9 cellular contexts compared by ENCODE assay signal in genomic region chr21:44353200-44353970, GRCh38. TPM values are rescaled to one million over a fixed set of nuclear protein-coding genes. Genes with fewer than 3 reads are reported as not detected.
A peak's percentile ranks its signal among the peaks of the same experiment; 100 is the strongest.
DNase-seq lines count a peak whose midpoint lies in the region; ATAC-seq, FAIRE-seq and TF ChIP-seq lines count a peak whose summit lies in the region.
"Had no signal": no experiment of that assay in that cellular context is flagged by ENCODE, and none has a peak within 500 bp of the region (broad histone marks: within the 10 kb centered on the region; RNA-seq: fewer than 3 reads in every experiment).

TRPM2 (plus strand) TSS chr21:44353621; CDS start chr21:44353701, 80 bp downstream.

- H3K9me3 Mint-ChIP-seq in activated T-cell treated with anti-CD3 and anti-CD28 coated beads, Interleukin-2, amount 50 U/mL, for 24 hours: no peaks in the 10 kb centered on the region
- no peaks in the 10 kb centered on the region for H3K9me3 Mint-ChIP-seq in progenitor cell of endocrine pancreas (ENCODE audit: low read depth)

- H4K20me1 ChIP-seq in DND-41 (ENCODE audit: insufficient read depth, low read length): no peaks in the 10 kb centered on the region

- WGBS in aorta, 2 donors: 74 to 76% methylated on average over 21 of the region's 21 CpGs

- no peaks in the 10 kb centered on the region for H3K9me3 ChIP-seq in DND-41 (ENCODE audit: insufficient read depth, low read length, severe bottlenecking)
- no peaks in the 10 kb centered on the region for H3K9me3 ChIP-seq in kidney (ENCODE audit: control insufficient read depth in 1 of 2, low read length in 2 of 2)
- no peaks in the 10 kb centered on the region for H3K9me3 ChIP-seq in aorta (ENCODE audit: control insufficient read depth, low read length)

- intact Hi-C loops in kidney (cut with DNase I): no loop called here
- intact Hi-C loops in aorta (cut with DNase I): no loop called here

- H3K27ac Mint-ChIP-seq in activated T-cell treated with anti-CD3 and anti-CD28 coated beads, Interleukin-2, amount 50 U/mL, for 24 hours: peak within 1 kb of the TSS; percentile 88
- H3K27ac Mint-ChIP-seq in progenitor cell of endocrine pancreas: no peak within 1 kb of the TSS

- ATAC-seq in DND-41 (ENCODE audit: insufficient read depth, low read depth) (peak; percentile 85), HG03108 (IDR thresholded peaks at IDR 0.05; ENCODE audit: unreplicated experiment) (peak; percentile 42), aorta (ENCODE audit: low FRiP score) (peak; percentile 58), HG03520 (IDR thresholded peaks at IDR 0.05; ENCODE audit: unreplicated experiment) (no peak), HG03439 (IDR thresholded peaks at IDR 0.05; ENCODE audit: unreplicated experiment) (no peak)

- H3K36me3 ChIP-seq in DND-41 (ENCODE audit: insufficient read depth, low read length) (no peaks in the 10 kb centered on the region), kidney (ENCODE audit: control insufficient read depth in 1 of 2, insufficient read depth in 2 of 2, low read length in 2 of 2) (no peaks in the 10 kb centered on the region), aorta (ENCODE audit: control insufficient read depth in 1 of 2, insufficient read depth in 2 of 2, low read length in 1 of 2) (no peaks in the 10 kb centered on the region)

- no peak for FAIRE-seq in kidney (lab: Jason Lieb, UNC)
- FAIRE-seq: H1 had no signal

- DNase-seq in DND-41 (peak; percentile 83), kidney (peak; percentile 78), aorta (peak; percentile 79 to 82), progenitor cell of endocrine pancreas (ENCODE audit: low spot score, unreplicated experiment) (no peak)
- DNase-seq in activated T-cell treated with anti-CD3 and anti-CD28 coated beads, Interleukin-2, amount 50 U/mL, for 24 hours: peak; percentile 75

- H3K27ac ChIP-seq in DND-41 (ENCODE audit: low read length): peak within 1 kb of the TSS; percentile 77
- no peak within 1 kb of the TSS for H3K27ac ChIP-seq in kidney (ENCODE audit: low read depth in 2 of 2, low read length in 2 of 2)
- no peak within 1 kb of the TSS for H3K27ac ChIP-seq in aorta (ENCODE audit: low read depth in 1 of 2, low read length in 2 of 2)

- peak within 1 kb of the TSS; percentile 36; the same call in 1 of the 2 replicates for H2AFZ ChIP-seq in DND-41 (ENCODE audit: low read depth, low read length)

- peak within 1 kb of the TSS; percentile 85 for H3K4me3 Mint-ChIP-seq in activated T-cell treated with anti-CD3 and anti-CD28 coated beads, Interleukin-2, amount 50 U/mL, for 24 hours
- H3K4me3 Mint-ChIP-seq in progenitor cell of endocrine pancreas (ENCODE audit: low read depth): no peak within 1 kb of the TSS

- peak within 1 kb of the TSS; percentile 48 for H3K4me2 ChIP-seq in DND-41 (ENCODE audit: insufficient read depth, low read length)

- TF ChIP-seq CTCF in DND-41 (IDR thresholded peaks at IDR 0.05; ENCODE audit: borderline replicate concordance, extremely low read depth, low read length, poor library complexity, severe bottlenecking) (no peak), kidney (IDR thresholded peaks at IDR 0.05; ENCODE audit: borderline replicate concordance, extremely low read depth, insufficient read depth) (no peak), progenitor cell of endocrine pancreas (IDR thresholded peaks at IDR 0.05; ENCODE audit: unreplicated experiment) (no peak)

- peak within 1 kb of the TSS in 1 of 2 experiments; percentile 27; a peak in 2 of 4 replicates for H3K4me3 ChIP-seq in DND-41 (ENCODE audit: low read depth in 1 of 2, low read length in 2 of 2)
- H3K4me3 ChIP-seq in kidney (ENCODE audit: low read length in 2 of 2): no peak within 1 kb of the TSS
- H3K4me3 ChIP-seq in aorta (ENCODE audit: low read length in 2 of 2): no peak within 1 kb of the TSS

- H3K4me1 ChIP-seq in DND-41 (ENCODE audit: insufficient read depth, low read length) (peaks cover 45% of the 10 kb centered on the region), kidney (ENCODE audit: control insufficient read depth in 1 of 2, insufficient read depth in 1 of 2, low read depth in 1 of 2, low read length in 2 of 2) (no peaks in the 10 kb centered on the region), aorta (ENCODE audit: control insufficient read depth in 1 of 2, insufficient read depth in 2 of 2, low read length in 2 of 2) (no peaks in the 10 kb centered on the region)

- H3K27me3 Mint-ChIP-seq in activated T-cell treated with anti-CD3 and anti-CD28 coated beads, Interleukin-2, amount 50 U/mL, for 24 hours: peaks cover 15% of the 10 kb centered on the region
- H3K27me3 Mint-ChIP-seq in progenitor cell of endocrine pancreas: no peaks in the 10 kb centered on the region

- H3K36me3 Mint-ChIP-seq in activated T-cell treated with anti-CD3 and anti-CD28 coated beads, Interleukin-2, amount 50 U/mL, for 24 hours (ENCODE audit: low read depth): peaks cover 47% of the 10 kb centered on the region
- no peaks in the 10 kb centered on the region for H3K36me3 Mint-ChIP-seq in progenitor cell of endocrine pancreas (ENCODE audit: insufficient read depth)

- H3K4me1 Mint-ChIP-seq in activated T-cell treated with anti-CD3 and anti-CD28 coated beads, Interleukin-2, amount 50 U/mL, for 24 hours (ENCODE audit: low read depth): peaks cover 55% of the 10 kb centered on the region
- H3K4me1 Mint-ChIP-seq in progenitor cell of endocrine pancreas (ENCODE audit: low read depth): no peaks in the 10 kb centered on the region

- H3K27me3 ChIP-seq in DND-41 (ENCODE audit: insufficient read depth, low read length, poor library complexity) (no peaks in the 10 kb centered on the region), aorta (ENCODE audit: control insufficient read depth in 1 of 2, insufficient read depth in 2 of 2, low read length in 1 of 2) (no peaks in the 10 kb centered on the region)

- H3K9ac ChIP-seq in DND-41 (ENCODE audit: low read depth, low read length) (peak within 1 kb of the TSS; percentile 28), kidney (ENCODE audit: low read length in 2 of 2) (no peak within 1 kb of the TSS)

- H3K79me2 ChIP-seq in DND-41 (ENCODE audit: insufficient read depth, low read length): no peaks in the 10 kb centered on the region

RNA-seq across cellular contexts. Expression of gene TRPM2, which starts in this region (rescaled TPM):
- total RNA-seq in kidney: 11.5 TPM
- polyA plus RNA-seq in kidney (ENCODE audit: insufficient read depth, low read depth, low replicate concordance): 2.0 TPM
- total RNA-seq in aorta: 10 to 100 TPM in 1 of 2 donors, 1 to 10 TPM in 1; 7.0 to 15.8 TPM
- 1 to 10 TPM; 2.2 to 4.9 TPM for polyA plus RNA-seq in aorta
- 0.16 and 0.17 TPM in 2 replicates for total RNA-seq in progenitor cell of endocrine pancreas

Comparison
In these comparisons a context has a peak if more than half of its experiments do, and no peak if none do; other contexts are left out.
1. ATAC-seq: peak in DND-41 (single experiment), HG03108 (single experiment) and aorta (single experiment); none in HG03520 (single experiment) and HG03439 (single experiment).